26 cellular contexts compared by ENCODE assay signal in genomic region chr7:140023728-140024127, GRCh38.
"Had no signal": no experiment of that assay in that cellular context is flagged by ENCODE, and none has a peak within 500 bp of the region (broad histone marks: within the 10 kb centered on the region; RNA-seq: fewer than 3 reads in every experiment).

No MANE protein-coding gene starts in this region.

- H3K4me3 Mint-ChIP-seq: activated naive CD4-positive, alpha-beta T cell treated with anti-CD3 and anti-CD28 coated beads, Interleukin-2, amount 50 U/mL, for 24 hours; activated T-helper 1 cell treated with anti-CD3 and anti-CD28 coated beads, Interleukin-12 subunit alpha, Interleukin-12 subunit beta, Interleukin-2, Interleukin-4 antibody, amounts not matched to agents 30 ng/mL and 10 ng/mL and 1 ng/mL, durations not matched to agents 14 hours and 24 hours and 36 hours; immature natural killer cell; naive thymus-derived CD4-positive, alpha-beta T cell; T-cell; T-helper 2 cell treated with Interferon-gamma antibody and Interleukin-4, amounts not matched to agents 5 μg/mL and 100 μg/mL, for 36 hours had no signal

- ATAC-seq: esophagus mucosa; left lobe of liver; lower lobe of right lung; naive thymus-derived CD4-positive, alpha-beta T cell; psoas muscle; stimulated activated naive CD8-positive, alpha-beta T cell treated with anti-CD3 and anti-CD28 coated beads, Interleukin-15, Interleukin-2, amounts not matched to agents 100 U/mL and 50 U/mL, for 24 hours; T-cell had no signal

- DNase-seq: activated CD4-positive, alpha-beta T cell treated with anti-CD3 and anti-CD28 coated beads, Interleukin-2, amount 50 U/mL, for 48 hours; activated CD4-positive, CD25-positive, alpha-beta regulatory T cell treated with anti-CD3 and anti-CD28 coated beads, Interleukin-2, amount 50 U/mL, for 72 hours; activated gamma-delta T cell treated with Interleukin-2 at 50 U/mL for 16 hours; adrenal gland; brain microvascular endothelial cell; dermis blood vessel endothelial cell; effector memory CD4-positive, alpha-beta T cell; glutamatergic neuron; immature natural killer cell; lower lobe of right lung; naive thymus-derived CD4-positive, alpha-beta T cell; psoas muscle; spleen; stimulated activated CD4-positive, alpha-beta T cell treated with anti-CD3 and anti-CD28 coated beads, Interleukin-4, amount 100 ng/mL, for 1 hour; stimulated activated naive CD8-positive, alpha-beta T cell treated with anti-CD3 and anti-CD28 coated beads, Interleukin-15, Interleukin-2, amounts not matched to agents 100 U/mL and 50 U/mL, for 24 hours; T-cell; upper lobe of left lung; WERI-Rb-1 had no signal

- H3K27me3 Mint-ChIP-seq: activated naive CD4-positive, alpha-beta T cell treated with anti-CD3 and anti-CD28 coated beads, Interleukin-2, amount 50 U/mL, for 24 hours; naive thymus-derived CD4-positive, alpha-beta T cell; T-cell had no signal

- H3K4me1 ChIP-seq: adrenal gland, lower lobe of right lung, psoas muscle, right atrium auricular region, spleen, upper lobe of left lung had no signal

- H2AFZ ChIP-seq: hepatocyte had no signal

- H3K4me3 ChIP-seq: adrenal gland, ascending aorta, hepatocyte, lower lobe of right lung, psoas muscle, right atrium auricular region, spleen, upper lobe of left lung had no signal

- H3K9me3 Mint-ChIP-seq: activated naive CD4-positive, alpha-beta T cell treated with anti-CD3 and anti-CD28 coated beads, Interleukin-2, amount 50 U/mL, for 24 hours; activated T-helper 1 cell treated with anti-CD3 and anti-CD28 coated beads, Interleukin-12 subunit alpha, Interleukin-12 subunit beta, Interleukin-2, Interleukin-4 antibody, amounts not matched to agents 30 ng/mL and 10 ng/mL and 1 ng/mL, durations not matched to agents 14 hours and 24 hours and 36 hours; naive thymus-derived CD4-positive, alpha-beta T cell; T-cell; T-helper 2 cell treated with Interferon-gamma antibody and Interleukin-4, amounts not matched to agents 5 μg/mL and 100 μg/mL, for 36 hours had no signal

- H3K4me1 Mint-ChIP-seq: activated naive CD4-positive, alpha-beta T cell treated with anti-CD3 and anti-CD28 coated beads, Interleukin-2, amount 50 U/mL, for 24 hours; immature natural killer cell had no signal

- H3K36me3 ChIP-seq: WERI-Rb-1 had no signal

- H3K27me3 ChIP-seq: adrenal gland, ascending aorta, brain microvascular endothelial cell, hepatocyte, right atrium auricular region, spleen, upper lobe of left lung had no signal

- H3K27ac Mint-ChIP-seq: T-helper 2 cell treated with Interferon-gamma antibody and Interleukin-4, amounts not matched to agents 5 μg/mL and 100 μg/mL, for 36 hours had no signal

- H3K27ac ChIP-seq: adrenal gland, brain microvascular endothelial cell, hepatocyte, lower lobe of right lung, psoas muscle, right atrium auricular region, spleen, upper lobe of left lung, WERI-Rb-1 had no signal

- H3K4me2 ChIP-seq: hepatocyte had no signal

- H3K9me3 ChIP-seq: adrenal gland, ascending aorta, lower lobe of right lung, psoas muscle, right atrium auricular region, spleen, upper lobe of left lung had no signal
